1 cellular context compared by ENCODE assay signal in the genomic region with DNA sequence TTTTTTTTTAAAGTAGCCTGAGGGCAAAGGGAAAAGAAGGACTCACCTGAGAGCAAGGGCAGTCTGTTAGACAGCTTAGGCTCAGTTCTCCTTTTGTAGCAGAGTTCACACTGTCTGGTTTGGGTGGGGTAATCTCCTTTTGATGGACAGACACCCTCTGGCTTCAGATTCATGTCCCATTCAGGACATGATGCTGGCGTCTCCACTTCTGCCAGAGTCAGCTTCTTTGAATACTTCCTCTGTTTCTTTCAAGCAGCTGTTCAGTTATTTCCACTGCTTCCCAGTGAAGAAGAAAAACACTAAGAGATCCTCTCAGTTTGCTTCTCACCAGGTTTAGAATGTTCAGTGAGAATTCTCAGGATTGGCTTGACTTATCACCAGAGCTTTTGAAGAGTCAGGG.
TF ChIP-seq lines count a peak whose summit lies in the region.

No MANE protein-coding gene starts in this region.

TF ChIP-seq in HepG2, 621 proteins besides CTCF, POLR2A, EP300 and RAD21 (continued from another document):
- TF ChIP-seq NCOA5 (CRISPR knock-in tag; IDR thresholded peaks at IDR 0.05) (no peak), ZNF317 (CRISPR knock-in tag; IDR thresholded peaks at IDR 0.05) (no peak), ZNF441 (CRISPR knock-in tag; IDR thresholded peaks at IDR 0.05; ENCODE audit: borderline replicate concordance) (no peak), ATAD3A (CRISPR knock-in tag; IDR thresholded peaks at IDR 0.05) (no peak)
